20 cellular contexts compared by ENCODE assay signal in genomic region chr9:38282756-38283155, GRCh38.
DNase-seq lines count a peak whose midpoint lies in the region; ATAC-seq and TF ChIP-seq lines count a peak whose summit lies in the region.
"Had no signal": no experiment of that assay in that cellular context is flagged by ENCODE, and none has a peak within 500 bp of the region (broad histone marks: within the 10 kb centered on the region; RNA-seq: fewer than 3 reads in every experiment).

No MANE protein-coding gene starts in this region.

- peak; percentile 26 for DNase-seq in right atrium auricular region (ENCODE audit: low spot score)
- DNase-seq in left cardiac atrium, result no peak
- DNase-seq in mesenteric fat pad (ENCODE audit: low spot score), result peak; percentile 22
- peak; percentile 67 to 79 for DNase-seq in vagina (ENCODE audit: extremely low spot score in 2 of 2)
- DNase-seq in NCI-H526 (lab: John Stamatoyannopoulos, UW), result no peak
- no peak for DNase-seq in DMS53 treated with DMSO at 0.1 percent for 48 hours (lab: John Stamatoyannopoulos, UW; ENCODE audit: unreplicated experiment)
- DNase-seq: 8988T; ACHN; AML-193; BE2C; Calu3; CD4-positive, alpha-beta T cell; CD8-positive, alpha-beta memory T cell; DMS53; DND-41; GOT3; HFFc6 had no signal

- H3K9me3 ChIP-seq in right atrium auricular region (no peaks in the 10 kb centered on the region), vagina (no peaks in the 10 kb centered on the region)
- H3K9me3 ChIP-seq: A549; BE2C; BLaER1 treated with 17β-estradiol and CSF1 and Interleukin-3, amounts not matched to agents 10 nM and 100 nM; HAP-1 had no signal

- TF ChIP-seq POLR2A in vagina (IDR thresholded peaks at IDR 0.05), result no peak

- H3K36me3 ChIP-seq in right atrium auricular region (no peaks in the 10 kb centered on the region), vagina (no peaks in the 10 kb centered on the region)
- H3K36me3 ChIP-seq: BE2C; BLaER1 treated with 17β-estradiol and CSF1 and Interleukin-3, amounts not matched to agents 10 nM and 100 nM; HAP-1 had no signal

- H3K4me3 ChIP-seq in right atrium auricular region, result no peak overlapping the region
- H3K4me3 ChIP-seq in vagina, result no peak overlapping the region
- H3K4me3 ChIP-seq: A549; BLaER1 treated with 17β-estradiol and CSF1 and Interleukin-3, amounts not matched to agents 10 nM and 100 nM; HAP-1 had no signal

- H3K27ac ChIP-seq in right atrium auricular region (no peak overlapping the region), vagina (no peak overlapping the region)
- H3K27ac ChIP-seq: A549; BLaER1 treated with 17β-estradiol and CSF1 and Interleukin-3, amounts not matched to agents 10 nM and 100 nM had no signal

- no peak for ATAC-seq in left cardiac atrium
- ATAC-seq: A549 had no signal

- intact Hi-C loops in left cardiac atrium (cut with DNase I), result no loop called here
- intact Hi-C loops in vagina (cut with DNase I), result no loop called here

- no peaks in the 10 kb centered on the region for H3K4me1 ChIP-seq in right atrium auricular region
- no peaks in the 10 kb centered on the region for H3K4me1 ChIP-seq in vagina
- H3K4me1 ChIP-seq: A549, HAP-1 had no signal

- TF ChIP-seq CTCF in right atrium auricular region (IDR thresholded peaks at IDR 0.05), result no peak
- no peak for TF ChIP-seq CTCF in vagina (IDR thresholded peaks at IDR 0.05)

- H3K27me3 ChIP-seq in right atrium auricular region (no peaks in the 10 kb centered on the region), vagina (no peaks in the 10 kb centered on the region)
- H3K27me3 ChIP-seq: BE2C; BLaER1 treated with 17β-estradiol and CSF1 and Interleukin-3, amounts not matched to agents 10 nM and 100 nM had no signal

Comparison
In these comparisons a context has a peak if more than half of its experiments do, and no peak if none do; other contexts are left out.
1. DNase-seq: peak in right atrium auricular region (single experiment), mesenteric fat pad (single experiment) and vagina (2 of 2); none in left cardiac atrium (single experiment), NCI-H526 (0 of 2) and DMS53 treated with DMSO at 0.1 percent for 48 hours (single experiment).